ENCODE assay signal across 8 cellular contexts in the genomic region with DNA sequence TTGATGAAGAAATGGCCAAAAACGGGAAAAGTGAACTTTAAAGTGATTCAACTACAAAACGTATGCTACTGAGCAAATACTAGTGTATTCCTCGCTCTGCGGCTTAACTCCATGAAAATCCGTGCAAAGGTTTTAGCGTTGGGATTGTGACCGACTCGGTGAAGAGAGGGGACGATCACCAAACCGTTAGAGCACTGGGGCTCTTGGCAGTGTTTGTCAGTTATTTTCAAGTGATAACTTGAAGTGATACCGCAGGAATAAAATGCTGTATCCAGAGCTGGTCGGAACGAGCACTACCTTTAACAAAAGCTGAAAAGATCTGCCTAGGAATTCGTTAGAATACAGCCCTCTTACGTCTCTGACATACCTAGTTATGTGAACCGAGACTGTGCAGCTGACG. TPM values are rescaled to one million over a fixed set of nuclear protein-coding genes. Genes with fewer than 3 reads are reported as not detected.
DNase-seq lines count a peak whose midpoint lies in the region; ATAC-seq and TF ChIP-seq lines count a peak whose summit lies in the region.

No MANE protein-coding gene starts in this region.

- no peaks in the 10 kb centered on the region for H3K27me3 ChIP-seq in stomach

- peak overlapping the region; percentile 92 to 98 (median 98) for H3K27ac ChIP-seq in stomach

- DNase-seq in AG10803 (ENCODE audit: low read depth) (no peak), stomach (no peak), NOMO-1 treated with DMSO at 0.1 percent for 48 hours (lab: John Stamatoyannopoulos, UW; ENCODE audit: unreplicated experiment) (no peak), posterior vena cava (ENCODE audit: low spot score) (no peak), SIG-M5 treated with dmso at 0.1 percent for 504 hours (lab: John Stamatoyannopoulos, UW; ENCODE audit: unreplicated experiment) (no peak)
- DNase-seq in activated CD8-positive, alpha-beta T cell treated with anti-CD3 and anti-CD28 coated beads, Interleukin-2, amount 10 ng/mL, durations not matched to agents 7 days and 5 days, result no peak

- H3K27ac Mint-ChIP-seq in activated CD8-positive, alpha-beta T cell treated with anti-CD3 and anti-CD28 coated beads, Interleukin-2, amount 10 ng/mL, durations not matched to agents 7 days and 5 days, result peak overlapping the region; percentile 96

- H3K27me3 Mint-ChIP-seq in activated CD8-positive, alpha-beta T cell treated with anti-CD3 and anti-CD28 coated beads, Interleukin-2, amount 10 ng/mL, durations not matched to agents 7 days and 5 days (ENCODE audit: low read depth), result peaks cover 2% of the 10 kb centered on the region

- POLR2A ChIA-PET in activated CD8-positive, alpha-beta T cell treated with anti-CD3 and anti-CD28 coated beads, Interleukin-2, amount 10 ng/mL, durations not matched to agents 7 days and 5 days (lab: Charles Lee), result interaction anchor here (0.7 to 2.1 kb wide), 14 partner anchors 8 to 521 kb away, joined by 3 to 13 read pairs (median 3); a partner anchor contains a TSS

- H3K9me3 ChIP-seq in iPS-18c (ENCODE audit: control insufficient read depth, insufficient read depth, low read length) (no peaks in the 10 kb centered on the region), stomach (no peaks in the 10 kb centered on the region)

- 0 to 2% (median 1%) methylated on average over 17 of the region's 17 CpGs for WGBS in stomach, 5 donors

- CTCF ChIA-PET in activated CD8-positive, alpha-beta T cell treated with anti-CD3 and anti-CD28 coated beads, Interleukin-2, amount 10 ng/mL, durations not matched to agents 7 days and 5 days (lab: Charles Lee), result interaction anchor here (0.7 to 2.7 kb wide), 8 partner anchors 23 to 1034 kb away, joined by 3 to 21 read pairs (median 3); a partner anchor contains a TSS

- TF ChIP-seq CTCF in AG10803 (conservative IDR thresholded peaks at IDR 0.05; ENCODE audit: low read length), result no peak
- no peak for TF ChIP-seq CTCF in stomach (IDR thresholded peaks at IDR 0.05)

- peaks cover under 1 to 38% (median 18%) of the 10 kb centered on the region in 4 donors for H3K4me1 ChIP-seq in stomach

- H3K36me3 ChIP-seq in stomach, result no peaks in the 10 kb centered on the region

- peak overlapping the region; percentile 92 for H3K4me3 ChIP-seq in AG10803 (ENCODE audit: low read length)
- H3K4me3 ChIP-seq in iPS-18c (ENCODE audit: insufficient read depth, low read depth, low read length), result peak overlapping the region; percentile 88
- H3K4me3 ChIP-seq in stomach, result peak overlapping the region; percentile 89 to 99 (median 96)

- no peak for TF ChIP-seq POLR2A in stomach (IDR thresholded peaks at IDR 0.05)

- no peak for TF ChIP-seq EP300 in stomach (IDR thresholded peaks at IDR 0.05)

- peak overlapping the region; percentile 92 for H3K4me3 Mint-ChIP-seq in activated CD8-positive, alpha-beta T cell treated with anti-CD3 and anti-CD28 coated beads, Interleukin-2, amount 10 ng/mL, durations not matched to agents 7 days and 5 days

- intact Hi-C loops in stomach (cut with DNase I; ENCODE audit: low total_unique reads) (no loop called here), posterior vena cava (cut with DNase I) (loop anchor here in 1 of 2 donors (1.0 kb wide), 1 partner anchor 22 kb away; no protein-coding TSS in a partner anchor)

- H3K36me3 Mint-ChIP-seq in activated CD8-positive, alpha-beta T cell treated with anti-CD3 and anti-CD28 coated beads, Interleukin-2, amount 10 ng/mL, durations not matched to agents 7 days and 5 days (ENCODE audit: low read depth), result peaks cover 12% of the 10 kb centered on the region

- H3K9me3 Mint-ChIP-seq in activated CD8-positive, alpha-beta T cell treated with anti-CD3 and anti-CD28 coated beads, Interleukin-2, amount 10 ng/mL, durations not matched to agents 7 days and 5 days (ENCODE audit: insufficient read depth), result no peaks in the 10 kb centered on the region

- peaks cover 35% of the 10 kb centered on the region for H3K4me1 Mint-ChIP-seq in activated CD8-positive, alpha-beta T cell treated with anti-CD3 and anti-CD28 coated beads, Interleukin-2, amount 10 ng/mL, durations not matched to agents 7 days and 5 days (ENCODE audit: low read depth)

- peak; percentile 9 for ATAC-seq in GM21825 (IDR thresholded peaks at IDR 0.05; ENCODE audit: unreplicated experiment)
- ATAC-seq in activated CD8-positive, alpha-beta T cell treated with anti-CD3 and anti-CD28 coated beads, Interleukin-2, amount 10 ng/mL, durations not matched to agents 7 days and 5 days, result peak; percentile 17

RNA-seq across cellular contexts. Expression of a gene that starts 0.8 kb away (rescaled TPM):
- total RNA-seq in activated CD8-positive, alpha-beta T cell treated with anti-CD3 and anti-CD28 coated beads, Interleukin-2, amount 10 ng/mL, durations not matched to agents 7 days and 5 days, result 10 to 100 TPM; 20.4 to 21.2 TPM
- total RNA-seq in stomach (10 to 100 TPM in 1 of 5 donors, 1 to 10 TPM in 4; 2.2 to 42.0 (median 8.2) TPM), posterior vena cava (10 to 100 TPM in 1 of 2 donors, 1 to 10 TPM in 1; 9.1 to 11.5 TPM)
- polyA plus RNA-seq in stomach, result 1 to 10 TPM; 2.5 to 5.8 (median 3.2) TPM
